Comparison of ENCODE assay signal across 9 cellular contexts in the genomic region with DNA sequence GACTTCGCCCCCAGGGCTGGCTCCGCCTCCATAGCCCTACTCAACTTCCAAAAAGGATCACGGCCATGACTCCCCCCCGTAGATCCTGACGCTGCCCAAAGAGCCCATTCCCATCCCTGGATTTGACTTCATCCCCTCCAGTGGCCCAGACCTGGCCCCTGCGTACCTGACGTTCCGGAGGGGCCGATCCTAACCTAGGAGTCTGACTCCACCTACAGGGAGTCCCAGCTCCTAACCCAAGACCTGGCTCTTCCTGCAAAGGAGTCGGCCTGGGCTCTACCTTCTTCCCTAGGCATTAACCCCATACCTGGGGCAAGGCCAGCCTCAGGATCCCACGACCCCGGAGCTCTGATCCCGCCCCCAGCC. TPM values are rescaled to one million over a fixed set of nuclear protein-coding genes. Genes with fewer than 3 reads are reported as not detected.
A peak's percentile ranks its signal among the peaks of the same experiment; 100 is the strongest.
DNase-seq lines count a peak whose midpoint lies in the region; ATAC-seq and TF ChIP-seq lines count a peak whose summit lies in the region.
"Had no signal": no experiment of that assay in that cellular context is flagged by ENCODE, and none has a peak within 500 bp of the region (broad histone marks: within the 10 kb centered on the region; RNA-seq: fewer than 3 reads in every experiment).

No MANE protein-coding gene starts in this region.

- H3K9me3 ChIP-seq in neutrophil = no peaks in the 10 kb centered on the region

- no peaks in the 10 kb centered on the region for H3K36me3 ChIP-seq in neutrophil

- H3K4me3 ChIP-seq in epithelial cell of esophagus (ENCODE audit: low read length) (peak overlapping the region; percentile 8), neutrophil (ENCODE audit: low read depth in 1 of 2, low read length in 1 of 2) (peak overlapping the region; percentile 21 to 56)

- H3K4me1 ChIP-seq in neutrophil (ENCODE audit: control insufficient read depth in 1 of 2, insufficient read depth in 1 of 2, low read depth in 1 of 2, low read length in 1 of 2) = peaks cover 10 to 19% of the 10 kb centered on the region in 2 experiments

- in situ Hi-C loops in Caki2 (cut with HindIII; ENCODE audit: low pct_unique_long_range_greater_than_20kb, low sequenced_read_pairs) = no loop called here

- DNase-seq in Caki2 (ENCODE audit: low read depth) (peak; percentile 82), epithelial cell of esophagus (ENCODE audit: low read depth) (no peak), NK-92 (lab: John Stamatoyannopoulos, UW; ENCODE audit: unreplicated experiment) (no peak)
- no peak for DNase-seq in activated CD4-positive, alpha-beta T cell treated with anti-CD3 and anti-CD28 coated beads, Interleukin-2, amount 50 U/mL, for 4 hours
- no peak for DNase-seq in stimulated activated CD4-positive, alpha-beta T cell treated with anti-CD3 and anti-CD28 coated beads, Interleukin-12 subunit alpha, Interleukin-12 subunit beta, amount 100 ng/mL, for 4 hours
- DNase-seq: NCI-H2029 had no signal

- ATAC-seq in HG03354 (IDR thresholded peaks at IDR 0.05; ENCODE audit: poor library complexity, severe bottlenecking, unreplicated experiment) = peak; percentile 8
- ATAC-seq in HG03139 (IDR thresholded peaks at IDR 0.05; ENCODE audit: unreplicated experiment) = no peak

- TF ChIP-seq CTCF in epithelial cell of esophagus (IDR thresholded peaks at IDR 0.05; ENCODE audit: insufficient read depth, low read depth, low read length, missing control alignments) (no peak), neutrophil (IDR thresholded peaks at IDR 0.05) (no peak)

- no peak overlapping the region for H3K27ac ChIP-seq in neutrophil

- H3K27me3 ChIP-seq in neutrophil = peaks cover 56% of the 10 kb centered on the region

RNA-seq across cellular contexts. Expression of gene STAP2, which starts 10.8 kb away (rescaled TPM):
- 7.6 and 25.1 TPM in 2 replicates for total RNA-seq in Caki2 (2014; rRNA removed; shearing (Covaris generic); ENCODE audit: low replicate concordance)

RNA-seq across cellular contexts. Expression of gene MPND, which starts 15.5 kb away (rescaled TPM):
- total RNA-seq in Caki2 (2014; rRNA removed; shearing (Covaris generic); ENCODE audit: low replicate concordance) = 36.5 and 57.5 TPM in 2 replicates

RNA-seq across cellular contexts. Expression of gene FSD1, which starts 23.5 kb away (rescaled TPM):
- total RNA-seq in Caki2 (2014; rRNA removed; shearing (Covaris generic); ENCODE audit: low replicate concordance) = 12.7 and 15.8 TPM in 2 replicates

RNA-seq across cellular contexts. Expression of gene TMIGD2, which starts 25.7 kb away (rescaled TPM):
- not detected in 2 replicates for total RNA-seq in Caki2 (2014; rRNA removed; shearing (Covaris generic); ENCODE audit: low replicate concordance)

RNA-seq across cellular contexts. Expression of gene SHD, which starts 48.8 kb away (rescaled TPM):
- not detected in 2 replicates for total RNA-seq in Caki2 (2014; rRNA removed; shearing (Covaris generic); ENCODE audit: low replicate concordance)
